Comparison of ENCODE assay signal across 21 cellular contexts in the genomic region with DNA sequence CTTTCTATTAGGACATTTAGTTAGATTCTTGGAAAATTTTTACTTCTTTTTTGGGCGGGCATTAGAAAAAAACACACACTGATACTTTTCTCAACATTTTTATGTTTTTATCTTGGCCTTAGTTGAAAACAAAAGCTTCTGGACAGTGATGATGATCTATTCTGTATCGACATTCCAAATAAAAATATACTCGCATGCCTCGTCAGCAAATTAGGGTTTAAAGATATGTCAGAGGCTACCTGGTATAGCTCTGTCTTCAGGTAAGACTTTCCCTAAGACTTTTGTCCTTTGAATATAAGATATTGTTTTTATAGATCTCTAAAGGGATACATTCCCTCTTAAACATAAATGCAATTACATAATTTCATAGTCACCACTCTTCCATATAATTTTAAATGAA.
DNase-seq lines count a peak whose midpoint lies in the region; ATAC-seq, FAIRE-seq and TF ChIP-seq lines count a peak whose summit lies in the region.
"Had no signal": no experiment of that assay in that cellular context is flagged by ENCODE, and none has a peak within 500 bp of the region (broad histone marks: within the 10 kb centered on the region; RNA-seq: fewer than 3 reads in every experiment).

No MANE protein-coding gene starts in this region.

- no peak for FAIRE-seq in HepG2 (lab: Jason Lieb, UNC)
- no peak for FAIRE-seq in K562 (lab: Jason Lieb, UNC)
- FAIRE-seq: G401.6, GM12891, GM19239 had no signal

- TF ChIP-seq POLR2A in HepG2 (IDR thresholded peaks at IDR 0.05; ENCODE audit: insufficient read depth in 1 of 2, low read depth in 2 of 2, low read length in 2 of 2), result no peak
- no peak for TF ChIP-seq POLR2A in right lobe of liver (IDR thresholded peaks at IDR 0.05)
- TF ChIP-seq POLR2A in K562 (conservative IDR thresholded peaks at IDR 0.05), result no peak

- DNase-seq in HepG2 (ENCODE audit: low spot score), result no peak
- DNase-seq in right lobe of liver, result no peak
- no peak for DNase-seq in K562 (ENCODE audit: extremely low read depth in 1 of 4, low spot score in 3 of 4)
- DNase-seq in DMS53 (lab: John Stamatoyannopoulos, UW), result no peak
- DNase-seq: ACHN; BE2C; C1 segment of cervical spinal cord; CD4-positive, alpha-beta memory T cell; CD4-positive, CD25-positive, alpha-beta regulatory T cell; CD8-positive, alpha-beta memory T cell; COR-L47; DMS 273 treated with DMSO at 0.1 percent for 48 hours; DMS153; DMS79 treated with DMSO at 0.1 percent for 48 hours; GF-D8 had no signal

- TF ChIP-seq EP300 in HepG2 (IDR thresholded peaks at IDR 0.05; ENCODE audit: low read depth in 2 of 2, low read length in 2 of 2), result no peak
- no peak for TF ChIP-seq EP300 in HepG2 (CRISPR knock-in tag; IDR thresholded peaks at IDR 0.05; ENCODE audit: borderline replicate concordance)
- TF ChIP-seq EP300 in K562 (IDR thresholded peaks at IDR 0.05; ENCODE audit: low read length), result no peak

- no TSS peak for BruUV-seq in HepG2 (replicated peaks; lab: Mats Ljungman, UMichigan)
- BruUV-seq in K562 (replicated peaks; lab: Mats Ljungman, UMichigan), result no TSS peak

- H3K27ac ChIP-seq in HepG2 (ENCODE audit: extremely low read length, insufficient read depth, low read length) (no peak overlapping the region), right lobe of liver (no peak overlapping the region), K562 (ENCODE audit: extremely low read depth, low read depth, low read length) (no peak overlapping the region)
- H3K27ac ChIP-seq: 22Rv1, BLaER1 had no signal

- H4K20me1 ChIP-seq in HepG2 (ENCODE audit: insufficient read depth, low read length) (no peaks in the 10 kb centered on the region), K562 (replicated peaks; ENCODE audit: control insufficient read depth, insufficient read depth, low read length) (no peaks in the 10 kb centered on the region)
- H4K20me1 ChIP-seq: BLaER1 had no signal

- intact Hi-C loops in HepG2 (cut with micrococcal nuclease; ENCODE audit: unreplicated experiment) (no loop called here), right lobe of liver (cut with DNase I) (no loop called here), K562 (cut with micrococcal nuclease) (no loop called here)

- H2AFZ ChIP-seq in HepG2 (ENCODE audit: low read length) (no peak overlapping the region), K562 (ENCODE audit: low read depth, low read length) (no peak overlapping the region)

- ATAC-seq in HepG2, result no peak
- ATAC-seq in right lobe of liver, result no peak
- ATAC-seq in K562, result no peak
- ATAC-seq in activated CD4-positive, CD25-positive, alpha-beta regulatory T cell treated with anti-CD3 and anti-CD28 coated beads, Interleukin-2, amount 50 U/mL, for 24 hours, result no peak

- H3K4me2 ChIP-seq in HepG2 (ENCODE audit: low read depth, low read length) (no peak overlapping the region), K562 (ENCODE audit: insufficient read depth, low read length) (no peak overlapping the region)
- H3K4me2 ChIP-seq: BLaER1 had no signal

- H3K9ac ChIP-seq in HepG2 (ENCODE audit: insufficient read depth, low read depth, low read length) (no peak overlapping the region), K562 (ENCODE audit: insufficient read depth in 1 of 2, low read depth in 2 of 2, low read length in 2 of 2) (no peak overlapping the region)
- H3K9ac ChIP-seq: BLaER1 had no signal

- CTCF ChIA-PET in HepG2 (lab: Yijun Ruan, JAX; ENCODE audit: low intra/inter-chr PET ratio, low total read pairs), result no interaction called here
- CTCF ChIA-PET in K562 (lab: Yijun Ruan, JAX; ENCODE audit: low intra/inter-chr PET ratio), result no interaction called here

- no peaks in the 10 kb centered on the region for H3K9me1 ChIP-seq in K562 (ENCODE audit: control insufficient read depth, insufficient read depth, low read length)

- H3K79me2 ChIP-seq in HepG2 (ENCODE audit: insufficient read depth, low read length), result no peaks in the 10 kb centered on the region
- H3K79me2 ChIP-seq in K562 (ENCODE audit: control insufficient read depth, insufficient read depth, low read length), result no peaks in the 10 kb centered on the region

- whole genome bisulfite sequencing in HepG2 (ENCODE audit: low lambda C conversion rate), result 12% methylated on average over 4 of the region's 4 CpGs
- 80% methylated on average over 4 of the region's 4 CpGs for WGBS in right lobe of liver (ENCODE audit: insufficient coverage, low coverage, low lambda C conversion rate, missing lambda C conversion rate)
- 0% methylated on average over 4 of the region's 4 CpGs for WGBS in K562 (ENCODE audit: insufficient coverage, low coverage, missing lambda C conversion rate)

- no peaks in the 10 kb centered on the region for H3K4me1 ChIP-seq in HepG2 (ENCODE audit: insufficient read depth, low read length)
- no peaks in the 10 kb centered on the region for H3K4me1 ChIP-seq in right lobe of liver
- no peaks in the 10 kb centered on the region for H3K4me1 ChIP-seq in K562 (replicated peaks in 1 of 2; ENCODE audit: control insufficient read depth in 2 of 2, insufficient read depth in 2 of 2, low read length in 2 of 2)
- H3K4me1 ChIP-seq: BE2C, BLaER1 had no signal

- POLR2A ChIA-PET in HepG2 (lab: Yijun Ruan, JAX), result no interaction called here
- POLR2A ChIA-PET in K562 (lab: Yijun Ruan, JAX), result no interaction called here

- TF ChIP-seq CTCF in HepG2 (CRISPR knock-in tag; IDR thresholded peaks at IDR 0.05) (no peak), right lobe of liver (IDR thresholded peaks at IDR 0.05) (no peak), K562 (IDR thresholded peaks at IDR 0.05 in 2 of 3, conservative IDR thresholded peaks at IDR 0.05 in 1 of 3; ENCODE audit: insufficient read depth in 2 of 3, low read depth in 1 of 3, low read length in 3 of 3) (no peak)

- H3K27me3 ChIP-seq in HepG2 (ENCODE audit: control insufficient read depth in 1 of 2, insufficient read depth in 2 of 2, low read length in 2 of 2) (no peaks in the 10 kb centered on the region; a peak in 1 of 5 replicates), right lobe of liver (no peaks in the 10 kb centered on the region), K562 (ENCODE audit: control insufficient read depth in 2 of 2, insufficient read depth in 2 of 2, low read length in 2 of 2) (no peaks in the 10 kb centered on the region)
- H3K27me3 ChIP-seq: BE2C, BLaER1 had no signal

- no peak for TF ChIP-seq RAD21 in HepG2 (CRISPR knock-in tag; IDR thresholded peaks at IDR 0.05)
- TF ChIP-seq RAD21 in K562 (CRISPR knock-in tag; conservative IDR thresholded peaks at IDR 0.05 in 1 of 2, IDR thresholded peaks at IDR 0.05 in 1 of 2), result no peak

- H3K36me3 ChIP-seq in HepG2 (replicated peaks in 1 of 2; ENCODE audit: control insufficient read depth in 1 of 2, insufficient read depth in 2 of 2, low read length in 2 of 2) (no peaks in the 10 kb centered on the region), right lobe of liver (peaks cover 0 to 2% (median 0%) of the 10 kb centered on the region in 4 donors), K562 (ENCODE audit: control insufficient read depth, insufficient read depth, low read length) (no peaks in the 10 kb centered on the region)
- H3K36me3 ChIP-seq: BE2C, BLaER1 had no signal

- H3K4me3 ChIP-seq in HepG2 (replicated peaks in 1 of 3; ENCODE audit: insufficient read depth in 1 of 3, low read depth in 2 of 3, low read length in 3 of 3), result no peak overlapping the region
- no peak overlapping the region for H3K4me3 ChIP-seq in right lobe of liver
- H3K4me3 ChIP-seq in K562, result no peak overlapping the region
- H3K4me3 ChIP-seq: BLaER1 had no signal

- in situ Hi-C loops in HepG2 (cut with HindIII; ENCODE audit: extremely low pct_ligation_motif_present, low pct_unique_long_range_greater_than_20kb), result no loop called here
- in situ Hi-C loops in K562 (cut with MboI), result no loop called here

- H3K9me3 ChIP-seq in HepG2 (ENCODE audit: low read length) (no peaks in the 10 kb centered on the region), right lobe of liver (no peaks in the 10 kb centered on the region), K562 (replicated peaks; ENCODE audit: control insufficient read depth, insufficient read depth, low read depth, low read length) (no peaks in the 10 kb centered on the region)
- H3K9me3 ChIP-seq: BE2C, BLaER1 had no signal

TF ChIP-seq in HepG2, 621 proteins besides CTCF, POLR2A, EP300 and RAD21 (continues in another document):
- TF ChIP-seq MAFF (IDR thresholded peaks at IDR 0.05; ENCODE audit: low read depth, low read length), result peak; percentile 66
- no peak for TF ChIP-seq ZNF138 (CRISPR knock-in tag; IDR thresholded peaks at IDR 0.05; ENCODE audit: low read depth)
- TF ChIP-seq ZNF367 (CRISPR knock-in tag; IDR thresholded peaks at IDR 0.05; ENCODE audit: borderline replicate concordance), result no peak
- peak; percentile 69 to 84; a peak in 3 of 4 replicates for TF ChIP-seq MAFK (conservative IDR thresholded peaks at IDR 0.05 in 1 of 2, IDR thresholded peaks at IDR 0.05 in 1 of 2; ENCODE audit: low read length in 2 of 2)
- TF ChIP-seq, protein P1, sequence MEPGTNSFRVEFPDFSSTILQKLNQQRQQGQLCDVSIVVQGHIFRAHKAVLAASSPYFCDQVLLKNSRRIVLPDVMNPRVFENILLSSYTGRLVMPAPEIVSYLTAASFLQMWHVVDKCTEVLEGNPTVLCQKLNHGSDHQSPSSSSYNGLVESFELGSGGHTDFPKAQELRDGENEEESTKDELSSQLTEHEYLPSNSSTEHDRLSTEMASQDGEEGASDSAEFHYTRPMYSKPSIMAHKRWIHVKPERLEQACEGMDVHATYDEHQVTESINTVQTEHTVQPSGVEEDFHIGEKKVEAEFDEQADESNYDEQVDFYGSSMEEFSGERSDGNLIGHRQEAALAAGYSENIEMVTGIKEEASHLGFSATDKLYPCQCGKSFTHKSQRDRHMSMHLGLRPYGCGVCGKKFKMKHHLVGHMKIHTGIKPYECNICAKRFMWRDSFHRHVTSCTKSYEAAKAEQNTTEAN (CRISPR knock-in tag; conservative IDR thresholded peaks at IDR 0.05), result no peak

TF ChIP-seq in K562, 482 proteins besides CTCF, POLR2A, EP300 and RAD21 (continues in another document):
- TF ChIP-seq NELFE (IDR thresholded peaks at IDR 0.05; ENCODE audit: insufficient read depth, insufficient read length) (no peak), CEBPB (tag; IDR thresholded peaks at IDR 0.05) (no peak)
- TF ChIP-seq, protein P2, sequence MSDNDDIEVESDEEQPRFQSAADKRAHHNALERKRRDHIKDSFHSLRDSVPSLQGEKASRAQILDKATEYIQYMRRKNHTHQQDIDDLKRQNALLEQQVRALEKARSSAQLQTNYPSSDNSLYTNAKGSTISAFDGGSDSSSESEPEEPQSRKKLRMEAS (CRISPR knock-in tag; IDR thresholded peaks at IDR 0.05), result no peak
